Comparison of ENCODE assay signal across 9 cellular contexts in the genomic region with DNA sequence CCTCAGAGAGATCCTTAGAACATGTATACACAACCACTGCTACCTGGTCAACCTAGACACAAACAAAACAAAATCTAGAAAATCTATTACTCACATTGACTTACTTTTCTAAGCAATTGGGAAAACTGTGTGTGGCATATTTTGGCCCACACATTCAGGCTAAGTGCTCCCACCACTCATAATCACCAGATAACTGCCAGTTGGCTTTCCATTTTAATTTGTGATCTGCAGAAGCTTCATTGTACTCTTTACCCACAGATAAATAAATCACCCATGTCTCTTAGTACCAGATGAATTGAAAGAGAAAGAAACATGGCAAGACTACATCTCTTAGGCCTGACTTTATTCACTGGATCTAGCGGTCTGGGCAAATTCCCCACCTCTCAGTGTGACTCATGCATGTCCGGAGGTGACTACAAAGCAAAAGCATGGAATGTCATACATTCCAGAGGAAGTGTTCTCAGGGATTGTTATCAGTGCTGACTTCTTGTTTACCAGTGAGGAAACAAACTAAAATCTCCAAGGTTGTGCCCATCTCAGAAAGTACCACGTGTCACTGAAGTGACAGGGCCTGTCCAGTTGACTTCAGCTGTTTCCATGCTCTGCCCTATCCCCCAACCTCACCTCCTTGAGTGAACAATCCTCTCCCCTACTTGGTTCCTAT. TPM values are rescaled to one million over a fixed set of nuclear protein-coding genes. Genes with fewer than 3 reads are reported as not detected.
A peak's percentile ranks its signal among the peaks of the same experiment; 100 is the strongest.
DNase-seq lines count a peak whose midpoint lies in the region; ATAC-seq and TF ChIP-seq lines count a peak whose summit lies in the region.
"Had no signal": no experiment of that assay in that cellular context is flagged by ENCODE, and none has a peak within 500 bp of the region (broad histone marks: within the 10 kb centered on the region; RNA-seq: fewer than 3 reads in every experiment).

No MANE protein-coding gene starts in this region.

- ATAC-seq in heart right ventricle = peak; percentile 21 to 80 (median 55)
- peak; percentile 18 for ATAC-seq in sciatic nerve
- ATAC-seq in HG02852 (IDR thresholded peaks at IDR 0.05; ENCODE audit: unreplicated experiment) = no peak
- ATAC-seq: activated T-helper 17 cell treated with anti-CD3 and anti-CD28 coated beads, Interleukin-2, amount 50 U/mL, for 72 hours had no signal

- H3K27me3 Mint-ChIP-seq in T-helper 2 cell treated with Interferon-gamma antibody and Interleukin-4, amounts not matched to agents 5 μg/mL and 100 μg/mL, for 36 hours (ENCODE audit: low read depth) = peaks cover 46% of the 10 kb centered on the region

- in situ Hi-C loops in GM13977 (cut with MboI; ENCODE audit: low pct_unique_long_range_greater_than_20kb, low sequenced_read_pairs, unreplicated experiment) = no loop called here

- no peak overlapping the region for H3K4me3 Mint-ChIP-seq in T-helper 2 cell treated with Interferon-gamma antibody and Interleukin-4, amounts not matched to agents 5 μg/mL and 100 μg/mL, for 36 hours
- H3K4me3 Mint-ChIP-seq: activated T-helper 17 cell treated with anti-CD3 and anti-CD28 coated beads, Interleukin-2, amount 50 U/mL, for 72 hours had no signal

- peaks cover 11 to 47% (median 31%) of the 10 kb centered on the region in 9 donors for H3K4me1 ChIP-seq in heart right ventricle

- intact Hi-C loops in heart right ventricle (cut with DNase I) (no loop called here), sciatic nerve (cut with DNase I) (no loop called here)

- H3K27ac ChIP-seq in heart right ventricle = peak overlapping the region in 8 of 10 donors; percentile 56 to 91 (median 82)

- H3K4me3 ChIP-seq in heart right ventricle = no peak overlapping the region

- TF ChIP-seq CTCF in heart right ventricle (IDR thresholded peaks at IDR 0.05) (no peak), GM13977 (IDR thresholded peaks at IDR 0.05; ENCODE audit: extremely low read depth, insufficient read depth, missing control alignments) (no peak)

- WGBS in heart right ventricle, 2 donors = 38 to 50% methylated on average over 3 of the region's 3 CpGs

- H3K9me3 Mint-ChIP-seq in T-helper 2 cell treated with Interferon-gamma antibody and Interleukin-4, amounts not matched to agents 5 μg/mL and 100 μg/mL, for 36 hours = peaks cover 9% of the 10 kb centered on the region

- no peak overlapping the region for H3K27ac Mint-ChIP-seq in T-helper 2 cell treated with Interferon-gamma antibody and Interleukin-4, amounts not matched to agents 5 μg/mL and 100 μg/mL, for 36 hours
- H3K27ac Mint-ChIP-seq: activated T-helper 17 cell treated with anti-CD3 and anti-CD28 coated beads, Interleukin-2, amount 50 U/mL, for 72 hours had no signal

- no peaks in the 10 kb centered on the region for H3K36me3 ChIP-seq in heart right ventricle

- peaks cover 0 to 15% (median 2%) of the 10 kb centered on the region in 11 donors for H3K9me3 ChIP-seq in heart right ventricle

- no peaks in the 10 kb centered on the region for H3K36me3 Mint-ChIP-seq in T-helper 2 cell treated with Interferon-gamma antibody and Interleukin-4, amounts not matched to agents 5 μg/mL and 100 μg/mL, for 36 hours (ENCODE audit: low read depth)

- H3K27me3 ChIP-seq in heart right ventricle = no peaks in the 10 kb centered on the region

- DNase-seq in GM04504 (ENCODE audit: low read depth) = peak; percentile 96
- peak; percentile 85 to 98 for DNase-seq in SW 1271 (lab: John Stamatoyannopoulos, UW)
- DNase-seq in heart right ventricle = peak in 1 of 2 donors; percentile 43
- DNase-seq in sciatic nerve (ENCODE audit: low spot score) = no peak
- DNase-seq in T-helper 2 cell treated with Interferon-gamma antibody and Interleukin-4, amounts not matched to agents 5 μg/mL and 100 μg/mL, for 36 hours (ENCODE audit: low spot score) = no peak
- DNase-seq in GM13977 (ENCODE audit: low spot score) = no peak
- no peak for DNase-seq in NCI-H187 treated with DMSO at 0.1 percent for 48 hours (lab: John Stamatoyannopoulos, UW)

- H3K4me1 Mint-ChIP-seq in T-helper 2 cell treated with Interferon-gamma antibody and Interleukin-4, amounts not matched to agents 5 μg/mL and 100 μg/mL, for 36 hours (ENCODE audit: low read depth) = no peaks in the 10 kb centered on the region
- H3K4me1 Mint-ChIP-seq: activated T-helper 17 cell treated with anti-CD3 and anti-CD28 coated beads, Interleukin-2, amount 50 U/mL, for 72 hours had no signal

RNA-seq across cellular contexts. Expression of a gene that starts 52.4 kb away (rescaled TPM):
- 10 to 100 TPM in 3 of 10 donors, 1 to 10 TPM in 7; 6.2 to 15.3 (median 9.4) TPM for total RNA-seq in heart right ventricle
- polyA plus RNA-seq in heart right ventricle = 1 to 10 TPM; 4.1 to 4.3 TPM
- total RNA-seq in sciatic nerve = 17.8 TPM

Comparison
In these comparisons a context has a peak if more than half of its experiments do, and no peak if none do; other contexts are left out.
1. DNase-seq: peak in GM04504 (single experiment) and SW 1271 (2 of 2); none in sciatic nerve (single experiment), T-helper 2 cell treated with Interferon-gamma antibody and Interleukin-4, amounts not matched to agents 5 μg/mL and 100 μg/mL, for 36 hours (single experiment), GM13977 (single experiment) and NCI-H187 treated with DMSO at 0.1 percent for 48 hours (single experiment).